16 cellular contexts compared by ENCODE assay signal in the genomic region with DNA sequence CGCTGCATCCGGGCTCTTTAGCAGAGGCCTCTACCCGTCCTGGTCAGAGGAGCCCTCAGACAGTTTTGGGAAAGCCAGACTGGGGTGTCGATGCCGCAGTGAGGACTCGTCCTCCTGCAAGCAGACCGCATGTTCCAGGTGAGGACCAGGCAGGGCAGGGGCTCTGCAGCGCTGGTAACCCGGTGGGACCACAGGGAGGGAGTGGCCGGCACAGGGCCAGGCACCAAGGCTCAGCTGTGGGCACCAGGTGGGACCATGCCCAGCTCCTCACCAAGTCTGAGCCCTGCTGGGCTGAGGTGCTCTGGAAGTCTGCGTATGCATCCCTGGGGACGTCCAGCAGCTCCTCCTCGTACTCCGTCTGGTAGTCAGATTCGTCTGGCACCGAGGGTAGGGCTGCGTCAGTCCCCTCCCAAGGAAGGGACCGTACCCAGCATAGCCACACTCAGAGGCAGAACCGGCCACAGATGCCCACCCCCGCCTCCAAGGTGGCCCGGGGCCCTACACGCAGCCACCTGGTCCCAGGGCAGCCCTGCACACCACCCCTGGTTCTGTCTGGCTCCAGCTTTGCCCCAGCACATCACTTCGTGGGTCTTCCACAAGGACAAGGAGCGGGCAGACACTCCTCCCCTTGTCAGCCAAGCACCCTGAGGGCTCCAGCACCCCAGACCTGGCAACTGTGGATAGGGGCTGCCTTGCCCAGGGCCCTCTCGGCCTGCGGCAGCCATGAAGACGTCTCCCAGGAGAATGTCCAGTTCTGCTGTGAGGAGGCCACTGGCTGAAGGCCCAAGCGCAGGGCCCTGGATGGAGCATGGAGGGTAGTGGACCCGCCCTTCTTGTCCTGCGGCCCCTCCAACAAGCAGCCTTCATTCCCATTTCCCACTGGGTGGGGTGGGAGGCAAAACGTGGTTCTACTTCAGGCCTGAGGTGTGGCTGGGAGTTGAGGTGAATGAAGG. TPM values are rescaled to one million over a fixed set of nuclear protein-coding genes. Genes with fewer than 3 reads are reported as not detected.
DNase-seq lines count a peak whose midpoint lies in the region; ATAC-seq, FAIRE-seq and TF ChIP-seq lines count a peak whose summit lies in the region.
"Had no signal": no experiment of that assay in that cellular context is flagged by ENCODE, and none has a peak within 500 bp of the region (broad histone marks: within the 10 kb centered on the region; RNA-seq: fewer than 3 reads in every experiment).

No MANE protein-coding gene starts in this region.

- CTCF ChIA-PET in CD4-positive, alpha-beta memory T cell (lab: Charles Lee; ENCODE audit: partially characterized antibody): no interaction called here

- TF ChIP-seq CTCF in natural killer cell (IDR thresholded peaks at IDR 0.05) (no peak), stomach (IDR thresholded peaks at IDR 0.05) (no peak), D721Med (IDR thresholded peaks at IDR 0.05; ENCODE audit: insufficient read depth, missing control alignments) (no peak)

- no peak for TF ChIP-seq EP300 in stomach (IDR thresholded peaks at IDR 0.05)

- peak overlapping the region in 4 of 8 donors; percentile 16 to 68 (median 32) for H3K4me3 Mint-ChIP-seq in CD4-positive, alpha-beta memory T cell
- H3K4me3 Mint-ChIP-seq in activated naive CD8-positive, alpha-beta T cell treated with anti-CD3 and anti-CD28 coated beads, Interleukin-2, amount 50 U/mL, for 24 hours: peak overlapping the region; percentile 50
- H3K4me3 Mint-ChIP-seq in natural killer cell: peak overlapping the region; percentile 59

- DNase-seq in Ammon's horn (ENCODE audit: low spot score) (peak; percentile 7), natural killer cell (no peak), stomach (no peak), NCI-H146 treated with DMSO at 0.1 percent for 48 hours (lab: John Stamatoyannopoulos, UW; ENCODE audit: unreplicated experiment) (no peak), D721Med (ENCODE audit: insufficient read length, low spot score) (no peak)
- DNase-seq in CD4-positive, alpha-beta memory T cell: peak in 1 of 5 donors; percentile 44
- DNase-seq in activated naive CD8-positive, alpha-beta T cell treated with anti-CD3 and anti-CD28 coated beads, Interleukin-2, amount 50 U/mL, for 24 hours: no peak
- DNase-seq in stimulated activated CD4-positive, alpha-beta T cell treated with anti-CD3 and anti-CD28 coated beads, Interleukin-4, amount 100 ng/mL, for 1 hour: no peak
- DNase-seq: activated naive CD4-positive, alpha-beta T cell; esophagus squamous epithelium; NCI-H2081 treated with DMSO at 0.1 percent for 48 hours; stimulated activated naive CD4-positive, alpha-beta T cell treated with Interleukin-2 at 50 U/mL for 16 hours had no signal

- H3K36me3 Mint-ChIP-seq in CD4-positive, alpha-beta memory T cell: peaks cover 0 to 4% of the 10 kb centered on the region in 2 donors
- peaks cover 5% of the 10 kb centered on the region for H3K36me3 Mint-ChIP-seq in activated naive CD8-positive, alpha-beta T cell treated with anti-CD3 and anti-CD28 coated beads, Interleukin-2, amount 50 U/mL, for 24 hours (ENCODE audit: low read depth)
- H3K36me3 Mint-ChIP-seq in natural killer cell: no peaks in the 10 kb centered on the region

- no peaks in the 10 kb centered on the region for H3K9me3 ChIP-seq in CD4-positive, alpha-beta memory T cell (ENCODE audit: control insufficient read depth in 1 of 2, low read length in 2 of 2)
- H3K9me3 ChIP-seq in stomach: no peaks in the 10 kb centered on the region
- H3K9me3 ChIP-seq: esophagus squamous epithelium had no signal

- intact Hi-C loops in CD4-positive, alpha-beta memory T cell (cut with micrococcal nuclease): no loop called here
- intact Hi-C loops in natural killer cell (cut with micrococcal nuclease) (loop anchor here (5.0 kb wide), 1 partner anchor 38 kb away; a partner anchor contains a TSS), stomach (cut with DNase I; ENCODE audit: low total_unique reads) (no loop called here)

- H3K9me3 Mint-ChIP-seq in CD4-positive, alpha-beta memory T cell: no peaks in the 10 kb centered on the region
- H3K9me3 Mint-ChIP-seq in activated naive CD8-positive, alpha-beta T cell treated with anti-CD3 and anti-CD28 coated beads, Interleukin-2, amount 50 U/mL, for 24 hours: no peaks in the 10 kb centered on the region
- H3K9me3 Mint-ChIP-seq in natural killer cell: no peaks in the 10 kb centered on the region
- H3K9me3 Mint-ChIP-seq: activated B cell treated with CpG ODN at 0.5 μM for 24 hours had no signal

- H3K4me1 ChIP-seq in CD4-positive, alpha-beta memory T cell (ENCODE audit: insufficient read depth, low read length): peaks cover 46% of the 10 kb centered on the region
- H3K4me1 ChIP-seq in stomach: peaks cover 21 to 59% (median 42%) of the 10 kb centered on the region in 4 donors

- no peaks in the 10 kb centered on the region for H3K27me3 Mint-ChIP-seq in CD4-positive, alpha-beta memory T cell
- H3K27me3 Mint-ChIP-seq in activated naive CD8-positive, alpha-beta T cell treated with anti-CD3 and anti-CD28 coated beads, Interleukin-2, amount 50 U/mL, for 24 hours: no peaks in the 10 kb centered on the region
- H3K27me3 Mint-ChIP-seq in natural killer cell (ENCODE audit: low read depth in 2 of 2): no peaks in the 10 kb centered on the region
- H3K27me3 Mint-ChIP-seq: activated B cell treated with CpG ODN at 0.5 μM for 24 hours had no signal

- H3K27ac ChIP-seq in CD4-positive, alpha-beta memory T cell (ENCODE audit: low read depth, low read length): no peak overlapping the region
- no peak overlapping the region for H3K27ac ChIP-seq in stomach

- POLR2A ChIA-PET in CD4-positive, alpha-beta memory T cell (lab: Charles Lee; ENCODE audit: partially characterized antibody): no interaction called here

- H3K27me3 ChIP-seq in CD4-positive, alpha-beta memory T cell (ENCODE audit: insufficient read depth, low read length): no peaks in the 10 kb centered on the region
- peaks cover 0 to 4% (median 0%) of the 10 kb centered on the region in 3 donors for H3K27me3 ChIP-seq in stomach

- ATAC-seq in activated naive CD8-positive, alpha-beta T cell treated with anti-CD3 and anti-CD28 coated beads, Interleukin-2, amount 50 U/mL, for 24 hours: no peak
- no peak for ATAC-seq in natural killer cell

- peak overlapping the region in 6 of 7 donors; percentile 79 to 96 (median 88) for H3K27ac Mint-ChIP-seq in CD4-positive, alpha-beta memory T cell
- no peak overlapping the region for H3K27ac Mint-ChIP-seq in activated naive CD8-positive, alpha-beta T cell treated with anti-CD3 and anti-CD28 coated beads, Interleukin-2, amount 50 U/mL, for 24 hours
- peak overlapping the region; percentile 70 to 87 for H3K27ac Mint-ChIP-seq in natural killer cell
- H3K27ac Mint-ChIP-seq: activated B cell treated with CpG ODN at 0.5 μM for 24 hours, progenitor cell of endocrine pancreas had no signal

- H3K36me3 ChIP-seq in CD4-positive, alpha-beta memory T cell (ENCODE audit: insufficient read depth, low read length): no peaks in the 10 kb centered on the region
- H3K36me3 ChIP-seq in stomach: peaks cover 5 to 52% (median 28%) of the 10 kb centered on the region in 4 donors

- WGBS in stomach, 5 donors: 90 to 97% (median 95%) methylated on average over 13 to 31 of the region's 31 CpGs

- no peak for FAIRE-seq in D721Med (lab: Jason Lieb, UNC)

- no peak for TF ChIP-seq POLR2A in stomach (IDR thresholded peaks at IDR 0.05)

- peaks cover 5 to 22% (median 14%) of the 10 kb centered on the region in 4 donors for H3K4me1 Mint-ChIP-seq in CD4-positive, alpha-beta memory T cell
- H3K4me1 Mint-ChIP-seq in activated naive CD8-positive, alpha-beta T cell treated with anti-CD3 and anti-CD28 coated beads, Interleukin-2, amount 50 U/mL, for 24 hours: peaks cover 34% of the 10 kb centered on the region
- H3K4me1 Mint-ChIP-seq in natural killer cell: peaks cover 0 to 38% of the 10 kb centered on the region in 2 donors

- no peak overlapping the region for H3K4me3 ChIP-seq in CD4-positive, alpha-beta memory T cell (ENCODE audit: low read length in 2 of 2)
- H3K4me3 ChIP-seq in stomach: no peak overlapping the region

RNA-seq across cellular contexts. Expression of a gene that starts 1.5 kb away (rescaled TPM):
- 10 to 100 TPM; 18.3 to 20.9 TPM for total RNA-seq in CD4-positive, alpha-beta memory T cell
- polyA plus RNA-seq in CD4-positive, alpha-beta memory T cell: 10 to 100 TPM in 1 of 2 donors, 1 to 10 TPM in 1; 3.8 to 10.6 TPM
- total RNA-seq in natural killer cell (100 to 1,000 TPM in 1 of 3 donors, 10 to 100 TPM in 2; 78.1 to 111 (median 87.8) TPM), stomach (10 to 100 TPM; 11.7 to 84.9 (median 56.6) TPM)
- polyA plus RNA-seq in stomach: 10 to 100 TPM; 20.3 to 45.4 (median 28.9) TPM

RNA-seq across cellular contexts. Expression of a gene that starts 19.5 kb away (rescaled TPM):
- not detected for total RNA-seq in CD4-positive, alpha-beta memory T cell
- polyA plus RNA-seq in CD4-positive, alpha-beta memory T cell: not detected
- not detected for total RNA-seq in natural killer cell
- 10 to 100 TPM in 2 of 5 donors, 1 to 10 TPM in 1, under 1 TPM in 2; 0.89 to 37.9 (median 5.9) TPM for total RNA-seq in stomach
- 10 to 100 TPM in 1 of 3 donors, 1 to 10 TPM in 2; 2.8 to 16.2 (median 7.6) TPM for polyA plus RNA-seq in stomach
- total RNA-seq: activated B cell treated with CpG ODN at 0.5 μM for 24 hours, esophagus squamous epithelium, LHCN-M2, mesenteric fat pad had no signal

RNA-seq across cellular contexts. Expression of a gene that starts 37.4 kb away (rescaled TPM):
- total RNA-seq in CD4-positive, alpha-beta memory T cell: 1 to 10 TPM; 4.5 to 5.6 TPM
- polyA plus RNA-seq in CD4-positive, alpha-beta memory T cell: under 1 TPM; 0.29 to 1.00 TPM
- total RNA-seq in natural killer cell: 1 to 10 TPM; 4.7 to 10.0 (median 7.7) TPM
- 10 to 100 TPM in 2 of 5 donors, 1 to 10 TPM in 3; 3.5 to 43.2 (median 8.3) TPM for total RNA-seq in stomach
- 10 to 100 TPM; 14.4 to 20.5 (median 15.1) TPM for polyA plus RNA-seq in stomach

RNA-seq across cellular contexts. Expression of a gene that starts 37.7 kb away (rescaled TPM):
- total RNA-seq in CD4-positive, alpha-beta memory T cell: 10 to 100 TPM; 21.4 to 21.9 TPM
- 1 to 10 TPM; 2.5 to 7.1 TPM for polyA plus RNA-seq in CD4-positive, alpha-beta memory T cell
- total RNA-seq in natural killer cell (10 to 100 TPM; 28.0 to 35.3 (median 29.6) TPM), stomach (100 to 1,000 TPM in 1 of 5 donors, 10 to 100 TPM in 4; 12.9 to 105 (median 28.1) TPM)
- polyA plus RNA-seq in stomach: 10 to 100 TPM; 17.4 to 27.3 (median 20.7) TPM
